14 cellular contexts compared by ENCODE assay signal in genomic region chr10:91652364-91652763, GRCh38. TPM values are rescaled to one million over a fixed set of nuclear protein-coding genes. Genes with fewer than 3 reads are reported as not detected.
DNase-seq lines count a peak whose midpoint lies in the region; ATAC-seq, FAIRE-seq and TF ChIP-seq lines count a peak whose summit lies in the region.
"Had no signal": no experiment of that assay in that cellular context is flagged by ENCODE, and none has a peak within 500 bp of the region (broad histone marks: within the 10 kb centered on the region; RNA-seq: fewer than 3 reads in every experiment).

No MANE protein-coding gene starts in this region.

- H3K9me2 ChIP-seq in OCI-LY7 (ENCODE audit: insufficient read depth, low read length): no peaks in the 10 kb centered on the region
- H3K9me2 ChIP-seq in Karpas-422 (replicated peaks; ENCODE audit: insufficient read depth, low read length): no peaks in the 10 kb centered on the region

- no TSS peak for BruUV-seq in A673 (replicated peaks; lab: Mats Ljungman, UMichigan)
- no TSS peak for BruUV-seq in OCI-LY7 (replicated peaks; lab: Mats Ljungman, UMichigan)

- H3K4me3 Mint-ChIP-seq in nephron progenitor cell: no peak overlapping the region
- H3K4me3 Mint-ChIP-seq: activated T-helper 1 cell treated with anti-CD3 and anti-CD28 coated beads, Interleukin-12 subunit alpha, Interleukin-12 subunit beta, Interleukin-2, Interleukin-4 antibody, amounts not matched to agents 30 ng/mL and 10 ng/mL and 1 ng/mL, durations not matched to agents 14 hours and 24 hours and 36 hours; CD4-positive, CD25-positive, alpha-beta regulatory T cell had no signal

- H3K27ac Mint-ChIP-seq in nephron progenitor cell: no peak overlapping the region
- H3K27ac Mint-ChIP-seq: activated T-helper 1 cell treated with anti-CD3 and anti-CD28 coated beads, Interleukin-12 subunit alpha, Interleukin-12 subunit beta, Interleukin-2, Interleukin-4 antibody, amounts not matched to agents 30 ng/mL and 10 ng/mL and 1 ng/mL, durations not matched to agents 14 hours and 24 hours and 36 hours; CD4-positive, CD25-positive, alpha-beta regulatory T cell had no signal

- H3K27ac ChIP-seq in A673 (ENCODE audit: low read depth, low read length, poor library complexity, severe bottlenecking) (no peak overlapping the region), keratinocyte (ENCODE audit: control insufficient read depth, insufficient read depth, low read length) (peak overlapping the region; percentile 90), OCI-LY7 (ENCODE audit: low read depth, low read length, poor library complexity, severe bottlenecking) (no peak overlapping the region), Karpas-422 (ENCODE audit: low read length) (no peak overlapping the region)

- peak; percentile 58 for DNase-seq in A673 (ENCODE audit: low spot score)
- peak; percentile 62 for DNase-seq in HFF-Myc (ENCODE audit: extremely low read depth, low read depth)
- peak; percentile 97 for DNase-seq in astrocyte of the hippocampus (ENCODE audit: low read depth, low spot score)
- DNase-seq in keratinocyte (ENCODE audit: low read depth, low spot score): peak; percentile 100
- DNase-seq in nephron progenitor cell: no peak
- no peak for DNase-seq in OCI-LY7 (ENCODE audit: low spot score)
- DNase-seq in Karpas-422: no peak
- DNase-seq: CD4-positive, CD25-positive, alpha-beta regulatory T cell; effector memory CD4-positive, alpha-beta T cell; NCI-H69; stimulated activated CD4-positive, alpha-beta T cell treated with anti-CD3 and anti-CD28 coated beads, Interleukin-12 subunit alpha, Interleukin-12 subunit beta, amount 100 ng/mL, for 4 hours; stimulated activated naive CD4-positive, alpha-beta T cell treated with Interleukin-2 at 50 U/mL for 16 hours had no signal

- peaks cover 9% of the 10 kb centered on the region for H3K27me3 Mint-ChIP-seq in nephron progenitor cell (ENCODE audit: low read depth, poor library complexity)

- peaks cover 47% of the 10 kb centered on the region for H3K9me3 Mint-ChIP-seq in nephron progenitor cell
- H3K9me3 Mint-ChIP-seq: activated T-helper 1 cell treated with anti-CD3 and anti-CD28 coated beads, Interleukin-12 subunit alpha, Interleukin-12 subunit beta, Interleukin-2, Interleukin-4 antibody, amounts not matched to agents 30 ng/mL and 10 ng/mL and 1 ng/mL, durations not matched to agents 14 hours and 24 hours and 36 hours had no signal

- no peaks in the 10 kb centered on the region for H3K27me3 ChIP-seq in A673 (replicated peaks; ENCODE audit: insufficient read depth, low read depth, low read length, poor library complexity)
- H3K27me3 ChIP-seq in keratinocyte (ENCODE audit: control insufficient read depth, extremely low read depth, insufficient read depth, low read length): no peaks in the 10 kb centered on the region
- H3K27me3 ChIP-seq in Karpas-422 (ENCODE audit: low read length): no peaks in the 10 kb centered on the region

- CTCF ChIA-PET in A673 (lab: Charles Lee) (no interaction called here), OCI-LY7 (lab: Charles Lee; ENCODE audit: unreplicated experiment) (no interaction called here)

- intact Hi-C loops in A673 (cut with micrococcal nuclease; ENCODE audit: unreplicated experiment): no loop called here
- intact Hi-C loops in OCI-LY7 (cut with micrococcal nuclease; ENCODE audit: unreplicated experiment): no loop called here

- H2AFZ ChIP-seq in keratinocyte (ENCODE audit: control insufficient read depth, low read length): no peak overlapping the region
- no peak overlapping the region for H2AFZ ChIP-seq in OCI-LY7 (ENCODE audit: low read length)
- H2AFZ ChIP-seq in Karpas-422 (ENCODE audit: low read length): no peak overlapping the region

- H3K4me1 ChIP-seq in A673 (ENCODE audit: insufficient read depth, low read length, poor library complexity, severe bottlenecking) (no peaks in the 10 kb centered on the region), keratinocyte (ENCODE audit: control insufficient read depth, extremely low read depth, insufficient read depth, low read length) (peaks cover 39% of the 10 kb centered on the region), OCI-LY7 (ENCODE audit: insufficient read depth, low read length, poor library complexity, severe bottlenecking) (no peaks in the 10 kb centered on the region), Karpas-422 (ENCODE audit: low read length) (no peaks in the 10 kb centered on the region)

- no peak for TF ChIP-seq CTCF in A673 (conservative IDR thresholded peaks at IDR 0.05; ENCODE audit: low read depth, low read length)
- no peak for TF ChIP-seq CTCF in HFF-Myc (IDR thresholded peaks at IDR 0.05; ENCODE audit: low read depth, low read length, missing control alignments)
- TF ChIP-seq CTCF in keratinocyte (optimal IDR thresholded peaks at IDR 0.05 in 1 of 3, IDR thresholded peaks at IDR 0.05 in 1 of 3, conservative IDR thresholded peaks at IDR 0.05 in 1 of 3; ENCODE audit: extremely low read depth in 1 of 3, insufficient read depth in 2 of 3, low read length in 3 of 3): no peak
- no peak for TF ChIP-seq CTCF in nephron progenitor cell (IDR thresholded peaks at IDR 0.05)
- no peak for TF ChIP-seq CTCF in OCI-LY7 (conservative IDR thresholded peaks at IDR 0.05; ENCODE audit: low read length)

- H3K4me1 Mint-ChIP-seq in nephron progenitor cell: no peaks in the 10 kb centered on the region
- H3K4me1 Mint-ChIP-seq: CD4-positive, CD25-positive, alpha-beta regulatory T cell had no signal

- peak; percentile 96 for FAIRE-seq in keratinocyte (lab: Jason Lieb, UNC)

- no peaks in the 10 kb centered on the region for H4K20me1 ChIP-seq in keratinocyte (ENCODE audit: control insufficient read depth, extremely low read depth, insufficient read depth, low read length)
- no peaks in the 10 kb centered on the region for H4K20me1 ChIP-seq in OCI-LY7 (ENCODE audit: insufficient read depth, low read length)
- no peaks in the 10 kb centered on the region for H4K20me1 ChIP-seq in Karpas-422 (ENCODE audit: insufficient read depth, low read depth, low read length)

- H3K36me3 ChIP-seq in A673 (ENCODE audit: insufficient read depth, low read length, poor library complexity, severe bottlenecking) (no peaks in the 10 kb centered on the region), keratinocyte (ENCODE audit: control insufficient read depth in 2 of 2, extremely low read depth in 1 of 2, insufficient read depth in 2 of 2, low read length in 2 of 2) (no peaks in the 10 kb centered on the region), OCI-LY7 (ENCODE audit: insufficient read depth, low read length) (no peaks in the 10 kb centered on the region), Karpas-422 (ENCODE audit: insufficient read depth, low read length) (no peaks in the 10 kb centered on the region)

- H3K4me3 ChIP-seq in A673 (ENCODE audit: low read depth, low read length, poor library complexity, severe bottlenecking) (no peak overlapping the region), HFF-Myc (replicated peaks; ENCODE audit: low read depth, low read length) (no peak overlapping the region), keratinocyte (ENCODE audit: control insufficient read depth in 2 of 3, extremely low read depth in 1 of 3, insufficient read depth in 2 of 3, low read depth in 1 of 3, low read length in 3 of 3) (peak overlapping the region in 2 of 3 experiments; percentile 40 to 48), OCI-LY7 (ENCODE audit: low read depth, low read length, poor library complexity, severe bottlenecking) (no peak overlapping the region), Karpas-422 (ENCODE audit: low read length) (no peak overlapping the region)

- H3K36me3 Mint-ChIP-seq in nephron progenitor cell (ENCODE audit: low read depth): no peaks in the 10 kb centered on the region
- H3K36me3 Mint-ChIP-seq: CD4-positive, CD25-positive, alpha-beta regulatory T cell had no signal

- H3K9ac ChIP-seq in keratinocyte (ENCODE audit: control insufficient read depth, extremely low read depth, insufficient read depth, low read length) (peak overlapping the region; percentile 48), Karpas-422 (ENCODE audit: low read length) (no peak overlapping the region)

- H3K79me2 ChIP-seq in keratinocyte (ENCODE audit: control insufficient read depth, insufficient read depth, low read length) (no peaks in the 10 kb centered on the region), OCI-LY7 (ENCODE audit: insufficient read depth, low read depth, low read length) (no peaks in the 10 kb centered on the region), Karpas-422 (ENCODE audit: low read length) (no peaks in the 10 kb centered on the region)

- H3K4me2 ChIP-seq in keratinocyte (ENCODE audit: control insufficient read depth, extremely low read depth, insufficient read depth, low read depth, low read length) (peak overlapping the region; percentile 75), OCI-LY7 (ENCODE audit: low read length) (no peak overlapping the region), Karpas-422 (ENCODE audit: low read depth, low read length, poor library complexity, severe bottlenecking) (no peak overlapping the region)

- no peaks in the 10 kb centered on the region for H3K9me1 ChIP-seq in keratinocyte (ENCODE audit: control insufficient read depth, extremely low read depth, insufficient read depth, low read length)

- POLR2A ChIA-PET in A673 (lab: Charles Lee; ENCODE audit: low non-redundant PET): no interaction called here
- POLR2A ChIA-PET in OCI-LY7 (lab: Charles Lee): no interaction called here

- ATAC-seq in GM18870 (IDR thresholded peaks at IDR 0.05; ENCODE audit: unreplicated experiment): no peak

- H3K9me3 ChIP-seq in A673 (ENCODE audit: low read depth, low read length, poor library complexity, severe bottlenecking): no peaks in the 10 kb centered on the region
- no peaks in the 10 kb centered on the region for H3K9me3 ChIP-seq in keratinocyte (ENCODE audit: control insufficient read depth, low read depth, low read length)
- no peaks in the 10 kb centered on the region for H3K9me3 ChIP-seq in OCI-LY7 (ENCODE audit: low read length)
- no peaks in the 10 kb centered on the region for H3K9me3 ChIP-seq in Karpas-422 (ENCODE audit: low read length)

- dilution Hi-C loops in keratinocyte (cut with MboI; ENCODE audit: extremely low pct_ligation_motif_present, low sequenced_read_pairs): no loop called here

RNA-seq across cellular contexts. Expression of gene PPP1R3C, which starts 19.5 kb away (rescaled TPM):
- 2.1 and 2.7 TPM in 2 replicates for total RNA-seq in A673 (2021)
- 3.2 to 8.9 TPM (median 7.3 TPM) in 3 replicates for polyA plus RNA-seq in keratinocyte
- 2.5 TPM for polyA plus RNA-seq in keratinocyte (2011; ENCODE audit: low read depth)
- 3.6 and 5.0 TPM in 2 replicates for polyA plus RNA-seq in keratinocyte (2011; cell fraction: cytosol; rRNA removed)
- polyA plus RNA-seq in keratinocyte (2011; cell fraction: nucleus; rRNA removed): 8.2 and 8.5 TPM in 2 replicates
- polyA plus RNA-seq in keratinocyte (2012; ENCODE audit: low replicate concordance): 3.0 and 9.3 TPM in 2 replicates
- polyA minus RNA-seq in keratinocyte: 1.4 to 15.8 TPM (median 9.8 TPM) in 3 replicates
- polyA minus RNA-seq in keratinocyte (2011; cell fraction: cytosol; rRNA and poly(A)+ RNA removed): 4.6 TPM
- polyA minus RNA-seq in keratinocyte (2011; cell fraction: nucleus; rRNA and poly(A)+ RNA removed): 6.4 and 11.6 TPM in 2 replicates
- total RNA-seq in OCI-LY7 (2014; rRNA removed; shearing (Covaris generic)): not detected in 2 replicates
- total RNA-seq in OCI-LY7 (2022): not detected in 2 replicates
- not detected in 2 replicates for total RNA-seq in Karpas-422 (2014; rRNA removed; shearing (Covaris generic); ENCODE audit: low replicate concordance)
- total RNA-seq: activated T-helper 1 cell treated with anti-CD3 and anti-CD28 coated beads, Interleukin-12 subunit alpha, Interleukin-12 subunit beta, Interleukin-2, Interleukin-4 antibody, amounts not matched to agents 30 ng/mL and 10 ng/mL and 1 ng/mL, durations not matched to agents 14 hours and 24 hours and 36 hours; CD4-positive, CD25-positive, alpha-beta regulatory T cell had no signal
- polyA plus RNA-seq: CD4-positive, CD25-positive, alpha-beta regulatory T cell had no signal

Comparison
In these comparisons a context has a peak if more than half of its experiments do, and no peak if none do; other contexts are left out.
1. DNase-seq: peak in A673 (single experiment), HFF-Myc (single experiment), astrocyte of the hippocampus (single experiment) and keratinocyte (single experiment); none in nephron progenitor cell (single experiment), OCI-LY7 (single experiment) and Karpas-422 (single experiment).
2. H3K4me3 ChIP-seq: peak in keratinocyte (2 of 3); none in A673 (single experiment), HFF-Myc (single experiment), OCI-LY7 (single experiment) and Karpas-422 (single experiment).